ENCODE assay signal across 8 cellular contexts in genomic region chr16:29994613-29995329, GRCh38. TPM values are rescaled to one million over a fixed set of nuclear protein-coding genes. Genes with fewer than 3 reads are reported as not detected.
DNase-seq lines count a peak whose midpoint lies in the region; ATAC-seq and TF ChIP-seq lines count a peak whose summit lies in the region.

No MANE protein-coding gene starts in this region.

- H3K14ac ChIP-seq in IMR-90 (replicated peaks; ENCODE audit: low read depth, low read length), result peak overlapping the region; percentile 2

- H2AFZ ChIP-seq in IMR-90 (replicated peaks; ENCODE audit: low read length, poor library complexity), result peak overlapping the region; percentile 99

- peak overlapping the region; percentile 93 for H4K8ac ChIP-seq in IMR-90 (ENCODE audit: low read depth in 2 of 2, low read length in 2 of 2)

- peaks cover 20% of the 10 kb centered on the region for H3K4me1 ChIP-seq in CD4-positive, CD25-positive, alpha-beta regulatory T cell (ENCODE audit: control insufficient read depth, insufficient read depth, low read length, poor library complexity, severe bottlenecking)
- H3K4me1 ChIP-seq in IMR-90 (ENCODE audit: control insufficient read depth, insufficient read depth, low read length), result peaks cover 8% of the 10 kb centered on the region
- H3K4me1 ChIP-seq in vagina, result peaks cover 24% of the 10 kb centered on the region

- peak overlapping the region in 2 of 3 donors; percentile 99 for H3K27ac Mint-ChIP-seq in CD4-positive, CD25-positive, alpha-beta regulatory T cell

- no TSS peak for BruUV-seq in IMR-90 (replicated peaks; lab: Mats Ljungman, UMichigan)

- TF ChIP-seq RAD21 in IMR-90 (IDR thresholded peaks at IDR 0.05; ENCODE audit: low read length), result no peak

- no peak overlapping the region; the same call in 1 of the 2 replicates for H2BK120ac ChIP-seq in IMR-90 (ENCODE audit: low read depth, low read length)

- 7% methylated on average over 11 of the region's 24 CpGs; no CpG with 5 or more reads in 1 of the 2 experiments for WGBS in IMR-90 (ENCODE audit: extremely low coverage in 2 of 2, insufficient read length in 1 of 2), 2 experiments

- peak overlapping the region; percentile 70 for H3K4me2 ChIP-seq in IMR-90 (ENCODE audit: low read depth, low read length)

- ATAC-seq in CD4-positive, CD25-positive, alpha-beta regulatory T cell (ENCODE audit: low read depth in 2 of 2), result peak in 1 of 2 donors; percentile 22
- ATAC-seq in GM19467 (IDR thresholded peaks at IDR 0.05; ENCODE audit: unreplicated experiment) (peak; percentile 26), IMR-90 (ENCODE audit: low read depth) (peak; percentile 10; the same call in 1 of the 2 replicates), GM18519 (IDR thresholded peaks at IDR 0.05; ENCODE audit: low FRiP score, unreplicated experiment) (no peak)

- H2BK20ac ChIP-seq in IMR-90 (ENCODE audit: low read depth, low read length), result no peak overlapping the region

- H2AK5ac ChIP-seq in IMR-90 (ENCODE audit: low read depth, low read length), result peak overlapping the region; percentile 61

- peaks cover 9 to 52% (median 18%) of the 10 kb centered on the region in 4 donors for H3K4me1 Mint-ChIP-seq in CD4-positive, CD25-positive, alpha-beta regulatory T cell

- peak overlapping the region; percentile 71 for H2BK5ac ChIP-seq in IMR-90 (ENCODE audit: low read depth, low read length, poor library complexity, severe bottlenecking)

- dilution Hi-C loops in IMR-90 (cut with HindIII; ENCODE audit: low sequenced_read_pairs, unreplicated experiment), result no loop called here

- H3K56ac ChIP-seq in IMR-90 (ENCODE audit: extremely low read depth, insufficient read depth, low read length), result peak overlapping the region; percentile 56; the same call in 1 of the 2 replicates

- H2AK9ac ChIP-seq in IMR-90 (replicated peaks; ENCODE audit: low read depth, low read length, poor library complexity), result peak overlapping the region; percentile 68

- H3K27ac ChIP-seq in CD4-positive, CD25-positive, alpha-beta regulatory T cell (ENCODE audit: insufficient read depth, low read length, poor library complexity, severe bottlenecking), result peak overlapping the region; percentile 99
- H3K27ac ChIP-seq in IMR-90 (ENCODE audit: insufficient read depth, low read length), result peak overlapping the region; percentile 70; the same call in 1 of the 2 replicates
- H3K27ac ChIP-seq in vagina, result peak overlapping the region; percentile 89

- peaks cover 4% of the 10 kb centered on the region for H3K27me3 Mint-ChIP-seq in CD4-positive, CD25-positive, alpha-beta regulatory T cell

- H3K4me3 Mint-ChIP-seq in CD4-positive, CD25-positive, alpha-beta regulatory T cell, result peak overlapping the region; percentile 96 to 99 (median 97)

- H2BK15ac ChIP-seq in IMR-90 (ENCODE audit: low read depth, low read length), result no peak overlapping the region

- TF ChIP-seq POLR2A in IMR-90 (IDR thresholded peaks at IDR 0.05; ENCODE audit: low read depth, low read length), result no peak
- TF ChIP-seq POLR2A in vagina (IDR thresholded peaks at IDR 0.05), result no peak

- peak overlapping the region; percentile 64 for H3K4ac ChIP-seq in IMR-90 (ENCODE audit: low read depth, low read length)

- intact Hi-C loops in IMR-90 (cut with micrococcal nuclease) (loop anchor here (2.0 to 5.0 kb wide), 2 partner anchors 67 to 132 kb away; partner anchors contain the start of genes CDIPT and KCTD13), vagina (cut with DNase I) (loop anchor here (2.0 to 5.0 kb wide), 2 partner anchors 20 to 182 kb away; partner anchors contain the start of gene PRRT2)

- peak overlapping the region; percentile 95 for H3K4me3 ChIP-seq in CD4-positive, CD25-positive, alpha-beta regulatory T cell (ENCODE audit: low read depth, low read length)
- H3K4me3 ChIP-seq in IMR-90 (ENCODE audit: insufficient read depth, low read depth, low read length) (peak overlapping the region; percentile 65), vagina (peak overlapping the region; percentile 79 to 91)

- H3K36me3 ChIP-seq in CD4-positive, CD25-positive, alpha-beta regulatory T cell (ENCODE audit: control insufficient read depth, insufficient read depth, low read length), result peaks cover 18% of the 10 kb centered on the region
- peaks cover 18% of the 10 kb centered on the region for H3K36me3 ChIP-seq in IMR-90 (ENCODE audit: control insufficient read depth, insufficient read depth, low read length)
- peaks cover 0 to 29% of the 10 kb centered on the region in 2 donors for H3K36me3 ChIP-seq in vagina

- H3K9me1 ChIP-seq in IMR-90 (ENCODE audit: insufficient read depth, low read length), result peaks cover 7% of the 10 kb centered on the region; the same call in 1 of the 2 replicates

- no peak for DNase-seq in CD4-positive, CD25-positive, alpha-beta regulatory T cell
- DNase-seq in IMR-90 (peak; percentile 66), activated T-helper 1 cell treated with Interleukin-2 at 50 U/mL for 16 hours (ENCODE audit: low read depth) (peak; percentile 63), germinal center (ENCODE audit: low spot score) (peak; percentile 46), pons (ENCODE audit: low spot score) (peak; percentile 37), vagina (ENCODE audit: extremely low spot score in 2 of 2) (no peak)

- H4K5ac ChIP-seq in IMR-90 (ENCODE audit: low read depth, low read length), result peak overlapping the region; percentile 35

- H3K9ac ChIP-seq in IMR-90 (ENCODE audit: low read depth, low read length), result peak overlapping the region; percentile 85

- no peaks in the 10 kb centered on the region for H3K9me3 ChIP-seq in CD4-positive, CD25-positive, alpha-beta regulatory T cell (ENCODE audit: control insufficient read depth in 2 of 2, low read length in 2 of 2)
- H3K9me3 ChIP-seq in IMR-90 (ENCODE audit: control insufficient read depth, insufficient read depth, low read length), result no peaks in the 10 kb centered on the region
- H3K9me3 ChIP-seq in vagina, result no peaks in the 10 kb centered on the region

- H3K79me1 ChIP-seq in IMR-90 (ENCODE audit: low read depth in 1 of 2, low read length in 2 of 2), result peaks cover 13 to 45% of the 10 kb centered on the region in 2 experiments; a peak in 3 of 4 replicates

- CTCF ChIA-PET in IMR-90 (lab: Yijun Ruan, JAX), result interaction anchor here (1.7 kb wide), 1 partner anchor 179 kb away, joined by 4 read pairs; the partner anchor contains the start of gene PAGR1

- POLR2A ChIA-PET in IMR-90 (lab: Charles Lee; ENCODE audit: unreplicated experiment), result no interaction called here

- no peaks in the 10 kb centered on the region for H4K20me1 ChIP-seq in IMR-90 (ENCODE audit: insufficient read depth, low read length)

- in situ Hi-C loops in IMR-90 (cut with MboI; ENCODE audit: low sequenced_read_pairs), result no loop called here

- peak overlapping the region; percentile 47; the same call in 1 of the 2 replicates for H4K91ac ChIP-seq in IMR-90 (ENCODE audit: insufficient read depth, low read depth, low read length)

- H3K18ac ChIP-seq in IMR-90 (ENCODE audit: low read depth, low read length), result no peak overlapping the region

- TF ChIP-seq CTCF in IMR-90 (conservative IDR thresholded peaks at IDR 0.05; ENCODE audit: low read depth, low read length) (no peak), vagina (IDR thresholded peaks at IDR 0.05) (no peak)

- peak overlapping the region; percentile 67; the same call in 1 of the 2 replicates for H3K23ac ChIP-seq in IMR-90 (ENCODE audit: low read depth, low read length)

- no peaks in the 10 kb centered on the region for H3K9me3 Mint-ChIP-seq in CD4-positive, CD25-positive, alpha-beta regulatory T cell

- no peaks in the 10 kb centered on the region for H3K27me3 ChIP-seq in CD4-positive, CD25-positive, alpha-beta regulatory T cell (ENCODE audit: control insufficient read depth, insufficient read depth, low read length)
- no peaks in the 10 kb centered on the region for H3K27me3 ChIP-seq in IMR-90 (ENCODE audit: control insufficient read depth, insufficient read depth, low read length)
- no peaks in the 10 kb centered on the region for H3K27me3 ChIP-seq in vagina

- H3K36me3 Mint-ChIP-seq in CD4-positive, CD25-positive, alpha-beta regulatory T cell, result peaks cover 21% of the 10 kb centered on the region

TF ChIP-seq in IMR-90, 13 proteins besides CTCF, POLR2A, EP300 and RAD21:
- TF ChIP-seq CHD1 (IDR thresholded peaks at IDR 0.05; ENCODE audit: low read depth, low read length), result no peak
TF ChIP-seq in IMR-90: peak in this region for 0.

RNA-seq across cellular contexts. Expression of gene HIRIP3, which starts 0.6 kb away (rescaled TPM):
- total RNA-seq in CD4-positive, CD25-positive, alpha-beta regulatory T cell, result 12.4 TPM
- polyA plus RNA-seq in CD4-positive, CD25-positive, alpha-beta regulatory T cell, result 10 to 100 TPM; 13.9 to 19.9 (median 16.2) TPM
- 5.0 and 5.8 TPM in 2 replicates for total RNA-seq in IMR-90 (2012; rRNA removed)
- polyA plus RNA-seq in IMR-90 (2012; rRNA removed), result 10.5 and 13.7 TPM in 2 replicates
- 10.9 and 18.2 TPM in 2 replicates for polyA plus RNA-seq in IMR-90 (2012; cell fraction: cytosol; rRNA removed)
- polyA plus RNA-seq in IMR-90 (2012; cell fraction: nucleus; rRNA removed; ENCODE audit: low replicate concordance), result 4.6 and 5.7 TPM in 2 replicates
- total RNA-seq in vagina, result 7.1 TPM

RNA-seq across cellular contexts. Expression of gene INO80E, which starts 1.3 kb away (rescaled TPM):
- total RNA-seq in CD4-positive, CD25-positive, alpha-beta regulatory T cell, result 105 TPM
- 1 to 10 TPM; 5.0 to 8.9 (median 6.0) TPM for polyA plus RNA-seq in CD4-positive, CD25-positive, alpha-beta regulatory T cell
- total RNA-seq in IMR-90 (2012; rRNA removed), result 42.1 and 42.8 TPM in 2 replicates
- polyA plus RNA-seq in IMR-90 (2012; rRNA removed), result 40.9 and 46.5 TPM in 2 replicates
- 45.5 and 51.0 TPM in 2 replicates for polyA plus RNA-seq in IMR-90 (2012; cell fraction: cytosol; rRNA removed)
- polyA plus RNA-seq in IMR-90 (2012; cell fraction: nucleus; rRNA removed; ENCODE audit: low replicate concordance), result 91.7 and 205 TPM in 2 replicates
- total RNA-seq in vagina, result 32.7 TPM

RNA-seq across cellular contexts. Expression of gene DOC2A, which starts 16.1 kb away (rescaled TPM):
- not detected for total RNA-seq in CD4-positive, CD25-positive, alpha-beta regulatory T cell
- polyA plus RNA-seq in CD4-positive, CD25-positive, alpha-beta regulatory T cell, result not detected
- total RNA-seq in IMR-90 (2012; rRNA removed) (under 0.01 TPM in 1 of 2 replicates, not detected in the other), vagina (2.2 TPM)
- polyA plus RNA-seq in IMR-90 (2012; rRNA removed), result 0.48 and 0.50 TPM in 2 replicates
- polyA plus RNA-seq in IMR-90 (2012; cell fraction: cytosol; rRNA removed), result 0.37 and 0.68 TPM in 2 replicates
- 6.0 and 7.2 TPM in 2 replicates for polyA plus RNA-seq in IMR-90 (2012; cell fraction: nucleus; rRNA removed; ENCODE audit: low replicate concordance)

RNA-seq across cellular contexts. Expression of gene TAOK2, which starts 21.1 kb away (rescaled TPM):
- total RNA-seq in CD4-positive, CD25-positive, alpha-beta regulatory T cell, result 30.0 TPM
- 1 to 10 TPM; 2.1 to 3.5 (median 2.9) TPM for polyA plus RNA-seq in CD4-positive, CD25-positive, alpha-beta regulatory T cell
- 31.7 and 32.8 TPM in 2 replicates for total RNA-seq in IMR-90 (2012; rRNA removed)
- 23.0 and 26.4 TPM in 2 replicates for polyA plus RNA-seq in IMR-90 (2012; rRNA removed)
- 19.4 and 23.3 TPM in 2 replicates for polyA plus RNA-seq in IMR-90 (2012; cell fraction: cytosol; rRNA removed)
- 59.5 and 117 TPM in 2 replicates for polyA plus RNA-seq in IMR-90 (2012; cell fraction: nucleus; rRNA removed; ENCODE audit: low replicate concordance)
- total RNA-seq in vagina, result 33.1 TPM

RNA-seq across cellular contexts. Expression of gene C16orf92, which starts 28.2 kb away (rescaled TPM):
- not detected for total RNA-seq in CD4-positive, CD25-positive, alpha-beta regulatory T cell
- not detected for polyA plus RNA-seq in CD4-positive, CD25-positive, alpha-beta regulatory T cell
- total RNA-seq in IMR-90 (2012; rRNA removed) (not detected in 2 replicates), vagina (not detected)
- polyA plus RNA-seq in IMR-90 (2012; rRNA removed), result not detected in 2 replicates
- not detected in 2 replicates for polyA plus RNA-seq in IMR-90 (2012; cell fraction: cytosol; rRNA removed)
- not detected in 2 replicates for polyA plus RNA-seq in IMR-90 (2012; cell fraction: nucleus; rRNA removed; ENCODE audit: low replicate concordance)

Comparison
In these comparisons a context has a peak if more than half of its experiments do, and no peak if none do; other contexts are left out.
1. DNase-seq: peak in IMR-90 (single experiment), activated T-helper 1 cell treated with Interleukin-2 at 50 U/mL for 16 hours (single experiment), germinal center (single experiment) and pons (single experiment); none in CD4-positive, CD25-positive, alpha-beta regulatory T cell (0 of 3) and vagina (0 of 2).
2. Peak in every context shown above with its lines, with median percentiles within 50 percentile points of each other: H3K27ac ChIP-seq and H3K4me3 ChIP-seq.